Comparison of ENCODE assay signal across 8 cellular contexts in genomic region chr2:171922230-171923022, GRCh38. TPM values are rescaled to one million over a fixed set of nuclear protein-coding genes. Genes with fewer than 3 reads are reported as not detected.
DNase-seq lines count a peak whose midpoint lies in the region; ATAC-seq, FAIRE-seq and TF ChIP-seq lines count a peak whose summit lies in the region.

HAT1 (plus strand) TSS chr2:171922461; CDS start chr2:171922501, 40 bp downstream.

- H3K4me3 ChIP-seq in AG04449 (ENCODE audit: low read depth, low read length) (peak within 1 kb of the TSS; percentile 88), WI38 (ENCODE audit: low read depth, low read length) (peak within 1 kb of the TSS; percentile 76), bronchial epithelial cell (ENCODE audit: low read depth, low read length) (peak within 1 kb of the TSS; percentile 72), small intestine (ENCODE audit: low read depth in 1 of 2, low read length in 2 of 2) (peak within 1 kb of the TSS; percentile 68 to 87)

- TF ChIP-seq CTCF in AG04449 (IDR thresholded peaks at IDR 0.05; ENCODE audit: insufficient read depth, low read length, missing control alignments) (no peak), WI38 (IDR thresholded peaks at IDR 0.05; ENCODE audit: low read depth, low read length) (no peak), bronchial epithelial cell (IDR thresholded peaks at IDR 0.05; ENCODE audit: insufficient read depth, low read length, severe bottlenecking) (no peak)

- FAIRE-seq in bronchial epithelial cell (lab: Jason Lieb, UNC): no peak
- FAIRE-seq in small intestine (lab: Jason Lieb, UNC): no peak

- peaks cover 2 to 4% of the 10 kb centered on the region in 2 donors for H3K4me1 ChIP-seq in small intestine (ENCODE audit: control insufficient read depth in 2 of 2, insufficient read depth in 1 of 2, low read depth in 1 of 2, low read length in 1 of 2)

- H3K27ac ChIP-seq in small intestine (ENCODE audit: low read depth in 1 of 2, low read length in 1 of 2): peak within 1 kb of the TSS; percentile 53 to 98

- CTCF ChIA-PET in AG04449 (lab: Yijun Ruan, JAX): interaction anchor here (0.6 to 2.8 kb wide), 4 partner anchors 19 to 216 kb away, joined by 3 to 21 read pairs (median 7); no protein-coding TSS in a partner anchor

- POLR2A ChIA-PET in AG04449 (lab: Yijun Ruan, JAX): interaction anchor here (0.8 to 1.5 kb wide), 4 partner anchors 28 to 166 kb away, joined by 3 to 5 read pairs (median 3); partner anchors contain the start of genes DLX1 and SLC25A12

- no peaks in the 10 kb centered on the region for H3K27me3 ChIP-seq in bronchial epithelial cell (ENCODE audit: control insufficient read depth, insufficient read depth, low read length)
- no peaks in the 10 kb centered on the region for H3K27me3 ChIP-seq in small intestine (ENCODE audit: control insufficient read depth in 2 of 2, insufficient read depth in 2 of 2, low read length in 2 of 2)

- ATAC-seq in GM18907 (IDR thresholded peaks at IDR 0.05; ENCODE audit: unreplicated experiment) (peak; percentile 94), HG03159 (IDR thresholded peaks at IDR 0.05; ENCODE audit: unreplicated experiment) (peak; percentile 95)

- WGBS in small intestine, 3 donors: 0 to 1% (median 0%) methylated on average over 61 of the region's 61 CpGs

- H3K36me3 ChIP-seq in bronchial epithelial cell (ENCODE audit: control insufficient read depth, insufficient read depth, low read length) (peaks cover 3% of the 10 kb centered on the region), small intestine (ENCODE audit: control insufficient read depth in 2 of 2, insufficient read depth in 2 of 2, low read length in 2 of 2) (no peaks in the 10 kb centered on the region)

- peak; percentile 73 for DNase-seq in AG04449 (ENCODE audit: low read depth, low spot score)
- peak; percentile 100 for DNase-seq in NCI-H2227 treated with DMSO at 0.1 percent for 48 hours (lab: John Stamatoyannopoulos, UW)
- DNase-seq in bronchial epithelial cell (ENCODE audit: low read depth): peak; percentile 90
- DNase-seq in iPS-NIHi11 (ENCODE audit: low spot score): peak; percentile 100
- DNase-seq in small intestine: peak; percentile 97

- H3K9me3 ChIP-seq in small intestine (ENCODE audit: control insufficient read depth, low read depth): no peaks in the 10 kb centered on the region

RNA-seq across cellular contexts. Expression of gene HAT1, which starts in this region (rescaled TPM):
- total RNA-seq in bronchial epithelial cell: 25.8 and 30.0 TPM in 2 replicates
- polyA plus RNA-seq in small intestine: 10 to 100 TPM; 14.5 to 38.2 (median 22.7) TPM

Comparison
In these comparisons a context has a peak if more than half of its experiments do, and no peak if none do; other contexts are left out.
1. Peak in every context shown above with its lines: DNase-seq, ATAC-seq, H3K4me3 ChIP-seq and H3K27ac ChIP-seq.